ENCODE assay signal across 11 cellular contexts in genomic region chr15:92619380-92620101, GRCh38. TPM values are rescaled to one million over a fixed set of nuclear protein-coding genes. Genes with fewer than 3 reads are reported as not detected.
DNase-seq lines count a peak whose midpoint lies in the region; ATAC-seq and TF ChIP-seq lines count a peak whose summit lies in the region.
"Had no signal": no experiment of that assay in that cellular context is flagged by ENCODE, and none has a peak within 500 bp of the region (broad histone marks: within the 10 kb centered on the region; RNA-seq: fewer than 3 reads in every experiment).

No MANE protein-coding gene starts in this region.

- DNase-seq in EH (ENCODE audit: low read depth) (peak; percentile 90), astrocyte of the spinal cord (ENCODE audit: low read depth, low spot score) (peak; percentile 58), heart right ventricle (no peak), gastrocnemius medialis (peak in 1 of 2 donors; percentile 20), cortex of kidney (lab: John Stamatoyannopoulos, UW) (no peak), NK-92 (lab: John Stamatoyannopoulos, UW; ENCODE audit: unreplicated experiment) (no peak)
- no peak for DNase-seq in activated CD4-positive, alpha-beta T cell treated with anti-CD3 and anti-CD28 coated beads for 36 hours
- DNase-seq: activated T-cell treated with anti-CD3 and anti-CD28 coated beads for 4 hours had no signal

- no peak for TF ChIP-seq CTCF in astrocyte of the spinal cord (IDR thresholded peaks at IDR 0.05; ENCODE audit: low read depth, low read length)
- TF ChIP-seq CTCF in heart right ventricle (IDR thresholded peaks at IDR 0.05): no peak
- no peak for TF ChIP-seq CTCF in gastrocnemius medialis (IDR thresholded peaks at IDR 0.05 in 4 of 5, conservative IDR thresholded peaks at IDR 0.05 in 1 of 5)

- intact Hi-C loops in heart right ventricle (cut with DNase I): loop anchor here in 5 of 10 donors (5.0 to 10.0 kb wide), 5 partner anchors 38 to 95 kb away; partner anchors contain the start of gene FAM174B (in 1 of the 5)
- intact Hi-C loops in gastrocnemius medialis (cut with DNase I; ENCODE audit: low total_unique reads): loop anchor here (5.0 kb wide), 1 partner anchor 63 kb away; no protein-coding TSS in a partner anchor
- intact Hi-C loops in activated CD4-positive, alpha-beta T cell treated with anti-CD3 and anti-CD28 coated beads for 36 hours (cut with DNase I, micrococcal nuclease): loop anchor here in 1 of 2 experiments (10.0 kb wide), 1 partner anchor 915 kb away; no protein-coding TSS in a partner anchor

- H3K4me1 Mint-ChIP-seq in activated CD4-positive, alpha-beta T cell treated with anti-CD3 and anti-CD28 coated beads for 36 hours: peaks cover 7% of the 10 kb centered on the region
- H3K4me1 Mint-ChIP-seq: central memory CD8-positive, alpha-beta T cell had no signal

- no peaks in the 10 kb centered on the region for H3K36me3 Mint-ChIP-seq in activated CD4-positive, alpha-beta T cell treated with anti-CD3 and anti-CD28 coated beads for 36 hours (ENCODE audit: low read depth)

- H3K27ac Mint-ChIP-seq in activated CD4-positive, alpha-beta T cell treated with anti-CD3 and anti-CD28 coated beads for 36 hours: no peak overlapping the region

- H3K36me3 ChIP-seq in heart right ventricle (no peaks in the 10 kb centered on the region), gastrocnemius medialis (no peaks in the 10 kb centered on the region)

- in situ Hi-C loops in astrocyte of the spinal cord (cut with HindIII; ENCODE audit: low sequenced_read_pairs) (no loop called here), gastrocnemius medialis (cut with MboI; ENCODE audit: low sequenced_read_pairs in 4 of 4) (loop anchor here in 2 of 4 donors (10.0 kb wide), 2 partner anchors 45 to 95 kb away; no protein-coding TSS in a partner anchor)

- CTCF ChIA-PET in activated CD4-positive, alpha-beta T cell treated with anti-CD3 and anti-CD28 coated beads for 36 hours (lab: Charles Lee): interaction anchor here (0.7 to 1.1 kb wide), 2 partner anchors 16 to 95 kb away, joined by 3 read pairs; no protein-coding TSS in a partner anchor

- TF ChIP-seq POLR2A in gastrocnemius medialis (IDR thresholded peaks at IDR 0.05): no peak

- H3K4me3 ChIP-seq in astrocyte of the spinal cord (ENCODE audit: low read depth, low read length) (no peak overlapping the region), heart right ventricle (no peak overlapping the region), gastrocnemius medialis (no peak overlapping the region)

- H3K4me1 ChIP-seq in heart right ventricle (peaks cover 8 to 52% (median 37%) of the 10 kb centered on the region in 9 donors), gastrocnemius medialis (peaks cover 51 to 62% of the 10 kb centered on the region in 2 donors)

- 62 to 66% methylated on average over 4 of the region's 4 CpGs for WGBS in heart right ventricle, 2 donors

- POLR2A ChIA-PET in activated CD4-positive, alpha-beta T cell treated with anti-CD3 and anti-CD28 coated beads for 36 hours (lab: Charles Lee): no interaction called here

- H3K9me3 Mint-ChIP-seq in activated CD4-positive, alpha-beta T cell treated with anti-CD3 and anti-CD28 coated beads for 36 hours (ENCODE audit: low read depth): no peaks in the 10 kb centered on the region
- H3K9me3 Mint-ChIP-seq: central memory CD8-positive, alpha-beta T cell had no signal

- H3K9me3 ChIP-seq in heart right ventricle (no peaks in the 10 kb centered on the region), gastrocnemius medialis (no peaks in the 10 kb centered on the region)

- H3K27me3 ChIP-seq in heart right ventricle: no peaks in the 10 kb centered on the region
- no peaks in the 10 kb centered on the region for H3K27me3 ChIP-seq in gastrocnemius medialis

- H3K27ac ChIP-seq in heart right ventricle (peak overlapping the region in 8 of 10 donors; percentile 22 to 63 (median 56)), gastrocnemius medialis (peak overlapping the region; percentile 68 to 92 (median 80))
- H3K27ac ChIP-seq: RWPE1 had no signal

- no peak overlapping the region for H3K4me3 Mint-ChIP-seq in activated CD4-positive, alpha-beta T cell treated with anti-CD3 and anti-CD28 coated beads for 36 hours
- H3K4me3 Mint-ChIP-seq: central memory CD8-positive, alpha-beta T cell had no signal

- peak in 5 of 8 donors; percentile 20 to 40 (median 32) for ATAC-seq in heart right ventricle
- ATAC-seq in gastrocnemius medialis: peak in 1 of 2 donors; percentile 18
- ATAC-seq in HG03342 (IDR thresholded peaks at IDR 0.05; ENCODE audit: unreplicated experiment): no peak
- no peak for ATAC-seq in activated CD4-positive, alpha-beta T cell treated with anti-CD3 and anti-CD28 coated beads for 36 hours

- H3K27me3 Mint-ChIP-seq in activated CD4-positive, alpha-beta T cell treated with anti-CD3 and anti-CD28 coated beads for 36 hours: no peaks in the 10 kb centered on the region

RNA-seq across cellular contexts. Expression of gene FAM174B, which starts 36.0 kb away (rescaled TPM):
- total RNA-seq in heart right ventricle: 10 to 100 TPM in 7 of 10 donors, 1 to 10 TPM in 3; 7.7 to 16.9 (median 10.9) TPM
- 10 to 100 TPM in 1 of 2 donors, 1 to 10 TPM in 1; 6.1 to 10.9 TPM for polyA plus RNA-seq in heart right ventricle
- 10 to 100 TPM in 3 of 4 donors, 1 to 10 TPM in 1; 7.6 to 22.5 (median 11.6) TPM for total RNA-seq in gastrocnemius medialis
- total RNA-seq in activated CD4-positive, alpha-beta T cell treated with anti-CD3 and anti-CD28 coated beads for 36 hours: 1 to 10 TPM; 4.0 to 4.9 TPM

Comparison
In these comparisons a context has a peak if more than half of its experiments do, and no peak if none do; other contexts are left out.
1. DNase-seq: peak in EH (single experiment) and astrocyte of the spinal cord (single experiment); none in heart right ventricle (0 of 2), cortex of kidney (single experiment), NK-92 (single experiment) and activated CD4-positive, alpha-beta T cell treated with anti-CD3 and anti-CD28 coated beads for 36 hours (single experiment).
2. ATAC-seq: peak in heart right ventricle (5 of 8); none in HG03342 (single experiment) and activated CD4-positive, alpha-beta T cell treated with anti-CD3 and anti-CD28 coated beads for 36 hours (single experiment).